ENCODE assay signal across 18 cellular contexts in genomic region chr6:152118224-152118623, GRCh38.
A peak's percentile ranks its signal among the peaks of the same experiment; 100 is the strongest.
DNase-seq lines count a peak whose midpoint lies in the region; ATAC-seq and TF ChIP-seq lines count a peak whose summit lies in the region.
"Had no signal": no experiment of that assay in that cellular context is flagged by ENCODE, and none has a peak within 500 bp of the region (broad histone marks: within the 10 kb centered on the region; RNA-seq: fewer than 3 reads in every experiment).

No MANE protein-coding gene starts in this region.

- no peak overlapping the region for H3K27ac ChIP-seq in CD4-positive, alpha-beta T cell (ENCODE audit: low read depth, low read length)
- H3K27ac ChIP-seq in KMS-11 (no peak overlapping the region; the same call in 1 of the 2 replicates), uterus (peak overlapping the region; percentile 61 to 75), coronary artery (peak overlapping the region in 1 of 2 donors; percentile 44)
- H3K27ac ChIP-seq: A549 had no signal

- H3K4me3 ChIP-seq in KMS-11 (IDR thresholded peaks at IDR 0.05; ENCODE audit: insufficient read depth, low read depth, low read length) (no peak overlapping the region), uterus (no peak overlapping the region), coronary artery (no peak overlapping the region)
- H3K4me3 ChIP-seq: A549 had no signal

- no peak for TF ChIP-seq CTCF in CD4-positive, alpha-beta T cell (IDR thresholded peaks at IDR 0.05)
- TF ChIP-seq CTCF in KMS-11 (conservative IDR thresholded peaks at IDR 0.05; ENCODE audit: low read depth, low read length) (no peak), uterus (IDR thresholded peaks at IDR 0.05) (no peak), coronary artery (IDR thresholded peaks at IDR 0.05) (no peak)

- H2AFZ ChIP-seq in KMS-11 (ENCODE audit: low read depth), result no peak overlapping the region

- H3K9me3 Mint-ChIP-seq in CD4-positive, alpha-beta T cell, result peaks cover 2% of the 10 kb centered on the region
- H3K9me3 Mint-ChIP-seq in immature natural killer cell, result no peaks in the 10 kb centered on the region

- CTCF ChIA-PET in CD4-positive, alpha-beta T cell (lab: Charles Lee), result no interaction called here

- no peaks in the 10 kb centered on the region for H3K36me3 ChIP-seq in KMS-11 (ENCODE audit: insufficient read depth)
- H3K36me3 ChIP-seq in uterus, result no peaks in the 10 kb centered on the region

- H3K4me1 ChIP-seq in KMS-11 (ENCODE audit: low read depth, poor library complexity, severe bottlenecking) (peaks cover 20% of the 10 kb centered on the region), uterus (no peaks in the 10 kb centered on the region)
- H3K4me1 ChIP-seq: A549 had no signal

- H3K27ac Mint-ChIP-seq in CD4-positive, alpha-beta T cell, result peak overlapping the region; percentile 36
- H3K27ac Mint-ChIP-seq in immature natural killer cell, result peak overlapping the region in 5 of 6 donors; percentile 25 to 84 (median 58)

- H3K27me3 ChIP-seq in CD4-positive, alpha-beta T cell (ENCODE audit: control insufficient read depth, insufficient read depth, low read length), result no peaks in the 10 kb centered on the region
- H3K27me3 ChIP-seq in KMS-11 (ENCODE audit: insufficient read depth, low read depth) (no peaks in the 10 kb centered on the region), uterus (no peaks in the 10 kb centered on the region)

- intact Hi-C loops in CD4-positive, alpha-beta T cell (cut with DNase I, micrococcal nuclease), result no loop called here
- intact Hi-C loops in uterus (cut with DNase I; ENCODE audit: low total_unique reads), result no loop called here

- no peak for ATAC-seq in CD4-positive, alpha-beta T cell (ENCODE audit: poor library complexity)
- ATAC-seq in GM19023 (IDR thresholded peaks at IDR 0.05; ENCODE audit: unreplicated experiment), result no peak
- ATAC-seq: A549 had no signal

- H3K9ac ChIP-seq in KMS-11, result no peak overlapping the region
- H3K9ac ChIP-seq: SK-N-SH had no signal

- H3K4me3 Mint-ChIP-seq in CD4-positive, alpha-beta T cell, result no peak overlapping the region
- no peak overlapping the region for H3K4me3 Mint-ChIP-seq in immature natural killer cell

- peaks cover 16% of the 10 kb centered on the region for H3K4me1 Mint-ChIP-seq in CD4-positive, alpha-beta T cell (ENCODE audit: low read depth)
- peaks cover 2 to 25% of the 10 kb centered on the region in 2 donors for H3K4me1 Mint-ChIP-seq in immature natural killer cell

- peaks cover 49% of the 10 kb centered on the region for H3K36me3 Mint-ChIP-seq in CD4-positive, alpha-beta T cell (ENCODE audit: low read depth)
- peaks cover 23 to 39% (median 35%) of the 10 kb centered on the region in 3 donors for H3K36me3 Mint-ChIP-seq in immature natural killer cell

- H3K4me2 ChIP-seq in KMS-11, result peak overlapping the region; percentile 38; the same call in 1 of the 2 replicates
- H3K4me2 ChIP-seq: A549, SK-N-SH had no signal

- DNase-seq in CD4-positive, alpha-beta T cell, result no peak
- no peak for DNase-seq in immature natural killer cell
- DNase-seq in uterus, result no peak
- DNase-seq in stimulated activated naive CD4-positive, alpha-beta T cell treated with Interleukin-2 at 50 U/mL for 16 hours (lab: John Stamatoyannopoulos, UW), result no peak
- DNase-seq in coronary artery (ENCODE audit: low spot score), result no peak
- DNase-seq: AML-193, C1 segment of cervical spinal cord, Calu3, DND-41, NCI-H1092 treated with DMSO at 0.1 percent for 48 hours, NCI-H1436, NCI-H187 treated with DMSO at 0.1 percent for 48 hours, NCI-H2171 treated with DMSO at 0.1 percent for 48 hours, NCI-H748 treated with DMSO at 0.1 percent for 48 hours, SK-N-SH had no signal

- H3K9me3 ChIP-seq in CD4-positive, alpha-beta T cell (ENCODE audit: control insufficient read depth, low read length), result no peaks in the 10 kb centered on the region
- H3K9me3 ChIP-seq in uterus, result no peaks in the 10 kb centered on the region
- H3K9me3 ChIP-seq: A549, SK-N-SH had no signal

- H4K20me1 ChIP-seq in KMS-11 (ENCODE audit: insufficient read depth), result no peaks in the 10 kb centered on the region

- no peaks in the 10 kb centered on the region for H3K79me2 ChIP-seq in KMS-11 (ENCODE audit: insufficient read depth, low read depth)

- no peaks in the 10 kb centered on the region for H3K27me3 Mint-ChIP-seq in CD4-positive, alpha-beta T cell
- peaks cover 0 to 5% (median 2%) of the 10 kb centered on the region in 3 donors for H3K27me3 Mint-ChIP-seq in immature natural killer cell (ENCODE audit: low read depth in 3 of 3)

- POLR2A ChIA-PET in CD4-positive, alpha-beta T cell (lab: Charles Lee), result interaction anchor here (1.0 kb wide), 1 partner anchor 428 kb away, joined by 4 read pairs; no protein-coding TSS in a partner anchor

- TF ChIP-seq POLR2A in uterus (IDR thresholded peaks at IDR 0.05), result no peak

Comparison
In these comparisons a context has a peak if more than half of its experiments do, and no peak if none do; other contexts are left out.
1. H3K27ac ChIP-seq: peak in uterus (2 of 2); none in CD4-positive, alpha-beta T cell (single experiment) and KMS-11 (single experiment).